ENCODE assay signal across 11 cellular contexts in the genomic region with DNA sequence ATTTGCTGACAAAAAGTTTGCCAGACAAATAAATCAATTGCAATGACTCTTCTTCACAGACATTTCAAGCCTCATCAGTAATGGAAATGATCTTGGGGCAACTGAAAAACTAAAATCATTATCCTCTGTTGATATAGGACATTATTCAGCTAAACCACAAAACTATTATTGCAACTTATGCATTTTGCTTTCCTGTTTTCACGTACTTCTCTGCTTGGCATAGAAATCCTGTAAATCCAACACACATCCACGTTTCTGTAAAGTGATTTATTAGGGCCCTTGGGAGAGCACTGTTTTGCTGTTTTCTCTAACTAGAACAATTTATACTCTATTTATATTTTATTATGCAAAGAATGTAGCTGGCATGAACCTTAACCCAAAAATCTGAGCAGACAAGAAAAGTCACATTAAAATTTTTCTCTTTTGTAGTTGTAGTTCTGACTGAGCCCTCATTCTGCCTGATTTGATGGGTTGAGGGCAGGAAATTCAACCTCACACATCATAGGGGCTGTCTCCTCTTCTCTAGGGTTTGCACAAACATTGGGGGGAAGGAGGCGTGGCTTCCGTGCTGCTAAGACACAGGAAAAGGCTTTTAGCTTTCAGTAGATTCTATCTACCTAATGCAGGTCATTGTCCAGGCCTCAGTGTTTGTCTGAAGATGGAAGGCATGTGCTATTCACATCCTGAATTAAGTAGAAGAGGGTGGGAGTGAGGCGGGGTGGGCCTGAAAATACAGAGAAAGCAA. TPM values are rescaled to one million over a fixed set of nuclear protein-coding genes. Genes with fewer than 3 reads are reported as not detected.
A peak's percentile ranks its signal among the peaks of the same experiment; 100 is the strongest.
DNase-seq lines count a peak whose midpoint lies in the region; ATAC-seq and TF ChIP-seq lines count a peak whose summit lies in the region.
"Had no signal": no experiment of that assay in that cellular context is flagged by ENCODE, and none has a peak within 500 bp of the region (broad histone marks: within the 10 kb centered on the region; RNA-seq: fewer than 3 reads in every experiment).

No MANE protein-coding gene starts in this region.

- H3K9me3 ChIP-seq in subcutaneous abdominal adipose tissue (ENCODE audit: control insufficient read depth in 5 of 5, low read length in 5 of 5) (no peaks in the 10 kb centered on the region), smooth muscle cell (replicated peaks; ENCODE audit: low read depth) (no peaks in the 10 kb centered on the region)

- DNase-seq in NCI-H748 (lab: John Stamatoyannopoulos, UW; ENCODE audit: unreplicated experiment), result peak; percentile 16
- no peak for DNase-seq in NCI-H748 treated with DMSO at 0.1 percent for 48 hours (lab: John Stamatoyannopoulos, UW)
- peak; percentile 71 to 74 for DNase-seq in activated T-cell treated with anti-CD3 and anti-CD28 coated beads, Interleukin-2, amount 50 U/mL, for 72 hours
- no peak for DNase-seq in mesothelial cell of epicardium (ENCODE audit: low spot score in 2 of 2, unreplicated experiment in 2 of 2)
- no peak for DNase-seq in NCI-H1417 treated with DMSO at 0.1 percent for 48 hours (lab: John Stamatoyannopoulos, UW)
- no peak for DNase-seq in 8988T
- DNase-seq in smooth muscle cell (lab: John Stamatoyannopoulos, UW; ENCODE audit: unreplicated experiment), result no peak
- DNase-seq: anterior cingulate cortex, NCI-H1105, substantia nigra had no signal

- H3F3A ChIP-seq in smooth muscle cell (ENCODE audit: low read depth), result no peaks in the 10 kb centered on the region

- peak overlapping the region; percentile 89 for H3K27ac Mint-ChIP-seq in activated T-cell treated with anti-CD3 and anti-CD28 coated beads, Interleukin-2, amount 50 U/mL, for 72 hours
- peak overlapping the region; percentile 82 for H3K27ac Mint-ChIP-seq in mesothelial cell of epicardium

- H3K36me3 Mint-ChIP-seq in activated T-cell treated with anti-CD3 and anti-CD28 coated beads, Interleukin-2, amount 50 U/mL, for 72 hours (ENCODE audit: insufficient read depth in 2 of 2), result no peaks in the 10 kb centered on the region
- H3K36me3 Mint-ChIP-seq in mesothelial cell of epicardium, result no peaks in the 10 kb centered on the region

- H3K9me3 Mint-ChIP-seq in activated T-cell treated with anti-CD3 and anti-CD28 coated beads, Interleukin-2, amount 50 U/mL, for 72 hours, result no peaks in the 10 kb centered on the region
- no peaks in the 10 kb centered on the region for H3K9me3 Mint-ChIP-seq in mesothelial cell of epicardium

- H4K20me1 ChIP-seq in smooth muscle cell (ENCODE audit: low read depth), result no peaks in the 10 kb centered on the region

- peak overlapping the region; percentile 76 for H3K27ac ChIP-seq in subcutaneous abdominal adipose tissue (ENCODE audit: low read depth, low read length)
- H3K27ac ChIP-seq in smooth muscle cell (ENCODE audit: low read depth), result no peak overlapping the region

- 64% methylated on average over 5 of the region's 5 CpGs for WGBS in smooth muscle cell (ENCODE audit: low lambda C conversion rate)

- ATAC-seq in activated T-cell treated with anti-CD3 and anti-CD28 coated beads, Interleukin-2, amount 50 U/mL, for 72 hours (replicated peaks in 1 of 2), result peak; percentile 83 to 84

- H3K4me1 ChIP-seq in subcutaneous abdominal adipose tissue (ENCODE audit: control insufficient read depth in 5 of 5, insufficient read depth in 5 of 5, low read length in 5 of 5) (peaks cover 0 to 15% (median 12%) of the 10 kb centered on the region in 5 donors), smooth muscle cell (ENCODE audit: low read depth) (no peaks in the 10 kb centered on the region)

- H3K4me3 ChIP-seq in subcutaneous abdominal adipose tissue (ENCODE audit: low read depth in 1 of 5, low read length in 5 of 5) (no peak overlapping the region), smooth muscle cell (no peak overlapping the region)

- H2AFZ ChIP-seq in smooth muscle cell (ENCODE audit: low read depth), result no peak overlapping the region

- H3K36me3 ChIP-seq in subcutaneous abdominal adipose tissue (ENCODE audit: control insufficient read depth in 5 of 5, insufficient read depth in 5 of 5, low read length in 5 of 5), result no peaks in the 10 kb centered on the region
- H3K36me3 ChIP-seq in smooth muscle cell (ENCODE audit: low read depth), result no peaks in the 10 kb centered on the region

- H3K4me1 Mint-ChIP-seq in activated T-cell treated with anti-CD3 and anti-CD28 coated beads, Interleukin-2, amount 50 U/mL, for 72 hours (ENCODE audit: low read depth), result peaks cover 51% of the 10 kb centered on the region
- peaks cover 5% of the 10 kb centered on the region for H3K4me1 Mint-ChIP-seq in mesothelial cell of epicardium

- TF ChIP-seq CTCF in mesothelial cell of epicardium (IDR thresholded peaks at IDR 0.05; ENCODE audit: unreplicated experiment) (no peak), smooth muscle cell (IDR thresholded peaks at IDR 0.05; ENCODE audit: borderline replicate concordance, insufficient read depth, poor library complexity, severe bottlenecking) (no peak)

- H3K9ac ChIP-seq in subcutaneous abdominal adipose tissue (ENCODE audit: low read length in 5 of 5), result peak overlapping the region in 2 of 5 donors; percentile 32 to 56
- H3K9ac ChIP-seq in smooth muscle cell (ENCODE audit: low read depth), result no peak overlapping the region

- no peaks in the 10 kb centered on the region for H3K27me3 Mint-ChIP-seq in activated T-cell treated with anti-CD3 and anti-CD28 coated beads, Interleukin-2, amount 50 U/mL, for 72 hours (ENCODE audit: low read depth)
- no peaks in the 10 kb centered on the region for H3K27me3 Mint-ChIP-seq in mesothelial cell of epicardium (ENCODE audit: low read depth)

- H3K4me3 Mint-ChIP-seq in activated T-cell treated with anti-CD3 and anti-CD28 coated beads, Interleukin-2, amount 50 U/mL, for 72 hours, result peak overlapping the region; percentile 71 to 74
- H3K4me3 Mint-ChIP-seq in mesothelial cell of epicardium, result no peak overlapping the region

- no peak overlapping the region for H3K4me2 ChIP-seq in smooth muscle cell

- H3K79me2 ChIP-seq in smooth muscle cell (ENCODE audit: low read depth), result no peaks in the 10 kb centered on the region

- H3K27me3 ChIP-seq in subcutaneous abdominal adipose tissue (ENCODE audit: control insufficient read depth in 5 of 5, insufficient read depth in 4 of 5, low read length in 5 of 5), result no peaks in the 10 kb centered on the region
- H3K27me3 ChIP-seq in smooth muscle cell (ENCODE audit: low read depth), result no peaks in the 10 kb centered on the region

RNA-seq across cellular contexts. Expression of a gene that starts 11.5 kb away (rescaled TPM):
- total RNA-seq in activated T-cell treated with anti-CD3 and anti-CD28 coated beads, Interleukin-2, amount 50 U/mL, for 72 hours, result 100 to 1,000 TPM; 100 to 108 TPM
- total RNA-seq in mesothelial cell of epicardium (76.6 to 85.8 TPM (median 78.3 TPM) in 3 replicates), smooth muscle cell (51.1 and 65.3 TPM in 2 replicates)
- polyA plus RNA-seq in smooth muscle cell, result 29.1 and 39.9 TPM in 2 replicates

Comparison
In these comparisons a context has a peak if more than half of its experiments do, and no peak if none do; other contexts are left out.
1. DNase-seq: peak in NCI-H748 (single experiment) and activated T-cell treated with anti-CD3 and anti-CD28 coated beads, Interleukin-2, amount 50 U/mL, for 72 hours (2 of 2); none in NCI-H748 treated with DMSO at 0.1 percent for 48 hours (single experiment), mesothelial cell of epicardium (0 of 2), NCI-H1417 treated with DMSO at 0.1 percent for 48 hours (single experiment), 8988T (single experiment) and smooth muscle cell (single experiment).